In the genomic region with DNA sequence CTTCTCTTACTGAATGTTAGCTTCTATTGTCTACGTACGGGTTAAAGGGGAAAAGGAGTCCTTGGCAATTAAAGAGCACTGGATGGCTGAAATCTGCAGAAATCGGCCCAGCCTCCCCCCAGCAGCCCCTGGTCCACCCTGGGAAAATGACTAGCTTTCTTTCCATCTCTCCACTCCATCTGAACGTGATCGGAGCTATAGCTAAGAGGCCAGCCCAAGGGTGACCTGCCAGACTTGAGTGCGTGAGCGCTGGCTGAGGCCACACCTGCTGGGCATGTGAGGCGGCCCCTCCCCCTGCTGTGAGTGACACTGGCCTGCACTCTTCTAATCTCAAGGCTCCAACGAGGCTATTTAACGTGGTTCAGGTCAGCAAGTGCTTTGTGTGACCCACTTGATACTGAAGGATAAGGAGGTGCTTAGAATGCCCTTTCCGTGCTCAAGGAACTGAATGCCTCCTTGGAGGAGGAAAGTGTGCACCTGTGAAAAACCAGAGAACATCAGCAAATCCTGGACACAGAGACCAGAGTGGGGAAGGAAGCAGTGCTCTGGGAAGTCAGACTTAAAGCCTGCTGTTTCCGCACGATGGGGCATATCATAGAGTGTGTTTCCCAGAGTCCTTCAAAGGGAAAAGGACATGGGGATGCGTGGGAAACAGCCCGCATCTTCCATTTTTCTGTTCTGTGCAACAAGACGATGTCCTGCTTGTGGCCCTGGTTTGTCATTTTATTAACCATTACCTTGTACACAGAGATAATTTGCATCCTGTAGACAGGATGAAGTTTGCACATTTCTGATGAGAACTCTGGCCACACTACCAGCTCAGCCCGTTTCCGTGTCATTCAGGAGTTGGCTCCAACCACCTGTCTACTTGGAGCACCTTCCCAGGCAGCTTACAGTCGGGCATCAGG, we compare ENCODE assay signal across 15 cellular contexts. TPM values are rescaled to one million over a fixed set of nuclear protein-coding genes. Genes with fewer than 3 reads are reported as not detected.
DNase-seq lines count a peak whose midpoint lies in the region; ATAC-seq lines count a peak whose summit lies in the region.
"Had no signal": no experiment of that assay in that cellular context is flagged by ENCODE, and none has a peak within 500 bp of the region (broad histone marks: within the 10 kb centered on the region; RNA-seq: fewer than 3 reads in every experiment).

No MANE protein-coding gene starts in this region.

- peaks cover 0 to 6% of the 10 kb centered on the region in 2 donors for H3K9me3 Mint-ChIP-seq in stimulated activated naive B cell treated with anti-CD40 and anti-IgM and Interleukin-4, amounts not matched to agents 10 μg/mL and 1 μg/mL and 100 μg/mL, for 72 hours
- no peaks in the 10 kb centered on the region for H3K9me3 Mint-ChIP-seq in activated CD8-positive, alpha-beta T cell treated with anti-CD3 and anti-CD28 coated beads, Interleukin-2, amount 10 ng/mL, durations not matched to agents 7 days and 5 days (ENCODE audit: insufficient read depth)

- H3K36me3 ChIP-seq in iPS-15b (ENCODE audit: control insufficient read depth, insufficient read depth, low read length), result no peaks in the 10 kb centered on the region
- H3K36me3 ChIP-seq: heart left ventricle, ovary had no signal

- H3K9ac ChIP-seq in iPS-15b (ENCODE audit: low read depth, low read length), result no peak overlapping the region
- H3K9ac ChIP-seq: GM23248 had no signal

- peak; percentile 51 for ATAC-seq in HG03460 (IDR thresholded peaks at IDR 0.05; ENCODE audit: unreplicated experiment)
- no peak for ATAC-seq in stimulated activated naive B cell treated with anti-CD40 and anti-IgM and Interleukin-4, amounts not matched to agents 10 μg/mL and 1 μg/mL and 100 μg/mL, for 72 hours (replicated peaks)
- no peak for ATAC-seq in activated CD8-positive, alpha-beta T cell treated with anti-CD3 and anti-CD28 coated beads, Interleukin-2, amount 10 ng/mL, durations not matched to agents 7 days and 5 days
- ATAC-seq: heart left ventricle had no signal

- peak overlapping the region; percentile 80 for H3K27ac Mint-ChIP-seq in stimulated activated naive B cell treated with anti-CD40 and anti-IgM and Interleukin-4, amounts not matched to agents 10 μg/mL and 1 μg/mL and 100 μg/mL, for 72 hours
- H3K27ac Mint-ChIP-seq in activated CD8-positive, alpha-beta T cell treated with anti-CD3 and anti-CD28 coated beads, Interleukin-2, amount 10 ng/mL, durations not matched to agents 7 days and 5 days, result no peak overlapping the region

- H3K4me3 ChIP-seq in iPS-15b (ENCODE audit: low read depth, low read length), result peak overlapping the region; percentile 39
- H3K4me3 ChIP-seq: GM23248, heart left ventricle, ovary had no signal

- peaks cover 0 to 4% of the 10 kb centered on the region in 2 donors for H3K36me3 Mint-ChIP-seq in stimulated activated naive B cell treated with anti-CD40 and anti-IgM and Interleukin-4, amounts not matched to agents 10 μg/mL and 1 μg/mL and 100 μg/mL, for 72 hours
- H3K36me3 Mint-ChIP-seq in activated CD8-positive, alpha-beta T cell treated with anti-CD3 and anti-CD28 coated beads, Interleukin-2, amount 10 ng/mL, durations not matched to agents 7 days and 5 days (ENCODE audit: low read depth), result no peaks in the 10 kb centered on the region

- DNase-seq in NCI-H748 (lab: John Stamatoyannopoulos, UW; ENCODE audit: unreplicated experiment), result peak; percentile 43
- no peak for DNase-seq in NCI-H748 treated with DMSO at 0.1 percent for 48 hours (lab: John Stamatoyannopoulos, UW)
- no peak for DNase-seq in stimulated activated naive B cell treated with anti-CD40 and anti-IgM and Interleukin-4, amounts not matched to agents 10 μg/mL and 1 μg/mL and 100 μg/mL, for 72 hours
- no peak for DNase-seq in activated CD4-positive, CD25-positive, alpha-beta regulatory T cell (lab: John Stamatoyannopoulos, UW)
- no peak for DNase-seq in activated CD8-positive, alpha-beta T cell treated with anti-CD3 and anti-CD28 coated beads, Interleukin-2, amount 10 ng/mL, durations not matched to agents 7 days and 5 days
- no peak for DNase-seq in COR-L47 (lab: John Stamatoyannopoulos, UW)
- DNase-seq: ACHN; GM23248; NCI-H1694 treated with DMSO at 0.1 percent for 48 hours; ovary; stimulated activated CD4-positive, alpha-beta T cell treated with anti-CD3 and anti-CD28 coated beads, Interleukin-15, amount 100 ng/mL, for 24 hours had no signal

- H3K4me1 Mint-ChIP-seq in stimulated activated naive B cell treated with anti-CD40 and anti-IgM and Interleukin-4, amounts not matched to agents 10 μg/mL and 1 μg/mL and 100 μg/mL, for 72 hours, result peaks cover 9 to 16% of the 10 kb centered on the region in 2 donors
- H3K4me1 Mint-ChIP-seq in activated CD8-positive, alpha-beta T cell treated with anti-CD3 and anti-CD28 coated beads, Interleukin-2, amount 10 ng/mL, durations not matched to agents 7 days and 5 days (ENCODE audit: low read depth), result peaks cover 7% of the 10 kb centered on the region

- peaks cover 58 to 72% of the 10 kb centered on the region in 2 donors for H3K27me3 Mint-ChIP-seq in stimulated activated naive B cell treated with anti-CD40 and anti-IgM and Interleukin-4, amounts not matched to agents 10 μg/mL and 1 μg/mL and 100 μg/mL, for 72 hours
- H3K27me3 Mint-ChIP-seq in activated CD8-positive, alpha-beta T cell treated with anti-CD3 and anti-CD28 coated beads, Interleukin-2, amount 10 ng/mL, durations not matched to agents 7 days and 5 days (ENCODE audit: low read depth), result peaks cover 77% of the 10 kb centered on the region

- CTCF ChIA-PET in activated CD8-positive, alpha-beta T cell treated with anti-CD3 and anti-CD28 coated beads, Interleukin-2, amount 10 ng/mL, durations not matched to agents 7 days and 5 days (lab: Charles Lee), result no interaction called here

- peaks cover 94% of the 10 kb centered on the region for H3K27me3 ChIP-seq in iPS-15b (ENCODE audit: control insufficient read depth, insufficient read depth, low read length)
- H3K27me3 ChIP-seq: ovary had no signal

- no peaks in the 10 kb centered on the region for H3K9me3 ChIP-seq in iPS-15b (ENCODE audit: control insufficient read depth, insufficient read depth, low read length)
- H3K9me3 ChIP-seq: heart left ventricle, ovary had no signal

- POLR2A ChIA-PET in activated CD8-positive, alpha-beta T cell treated with anti-CD3 and anti-CD28 coated beads, Interleukin-2, amount 10 ng/mL, durations not matched to agents 7 days and 5 days (lab: Charles Lee), result no interaction called here

- peak overlapping the region in 1 of 2 donors; percentile 17 for H3K4me3 Mint-ChIP-seq in stimulated activated naive B cell treated with anti-CD40 and anti-IgM and Interleukin-4, amounts not matched to agents 10 μg/mL and 1 μg/mL and 100 μg/mL, for 72 hours
- H3K4me3 Mint-ChIP-seq in activated CD8-positive, alpha-beta T cell treated with anti-CD3 and anti-CD28 coated beads, Interleukin-2, amount 10 ng/mL, durations not matched to agents 7 days and 5 days, result no peak overlapping the region

- H3K4me1 ChIP-seq in iPS-15b (ENCODE audit: control insufficient read depth, insufficient read depth, low read length), result peaks cover 9% of the 10 kb centered on the region

RNA-seq across cellular contexts. Expression of a gene that starts 12.5 kb away (rescaled TPM):
- total RNA-seq in activated CD8-positive, alpha-beta T cell treated with anti-CD3 and anti-CD28 coated beads, Interleukin-2, amount 10 ng/mL, durations not matched to agents 7 days and 5 days, result not detected
- total RNA-seq: GM23248, heart left ventricle, ovary, urinary bladder had no signal
